ENCODE assay signal across 20 cellular contexts in genomic region chr10:50381637-50382036, GRCh38.
DNase-seq lines count a peak whose midpoint lies in the region; ATAC-seq and TF ChIP-seq lines count a peak whose summit lies in the region.
"Had no signal": no experiment of that assay in that cellular context is flagged by ENCODE, and none has a peak within 500 bp of the region (broad histone marks: within the 10 kb centered on the region; RNA-seq: fewer than 3 reads in every experiment).

No MANE protein-coding gene starts in this region.

- H3K4me1 ChIP-seq in mesenchymal stem cell (ENCODE audit: control insufficient read depth, insufficient read depth, low read depth, low read length) (peaks cover 3% of the 10 kb centered on the region), prostate gland (replicated peaks) (no peaks in the 10 kb centered on the region), vagina (peaks cover 60% of the 10 kb centered on the region)

- H3K9me3 ChIP-seq in mesenchymal stem cell (ENCODE audit: control insufficient read depth, low read length) (no peaks in the 10 kb centered on the region), prostate gland (no peaks in the 10 kb centered on the region), vagina (no peaks in the 10 kb centered on the region)

- no peak overlapping the region for H2BK15ac ChIP-seq in mesenchymal stem cell (ENCODE audit: low read depth, poor library complexity, severe bottlenecking)

- TF ChIP-seq CTCF in prostate gland (IDR thresholded peaks at IDR 0.05) (no peak), vagina (IDR thresholded peaks at IDR 0.05) (no peak)

- no peak overlapping the region for H2BK5ac ChIP-seq in mesenchymal stem cell (ENCODE audit: low read depth, low read length, poor library complexity, severe bottlenecking)

- DNase-seq in Right ventricle myocardium inferior (ENCODE audit: missing footprints) (no peak), cardiac septum (ENCODE audit: low spot score) (no peak), fibroblast of gingiva (ENCODE audit: low read depth) (peak; percentile 31), mesenchymal stem cell (no peak), DMS53 (lab: John Stamatoyannopoulos, UW) (no peak), prostate gland (ENCODE audit: low spot score) (no peak), vagina (ENCODE audit: extremely low spot score in 2 of 2) (no peak)
- DNase-seq: activated CD4-positive, alpha-beta T cell treated with anti-CD3 and anti-CD28 coated beads for 48 hours; activated naive CD8-positive, alpha-beta T cell treated with anti-CD3 and anti-CD28 coated beads, Interleukin-2, amount 10 ng/mL, durations not matched to agents 7 days and 5 days; brain microvascular endothelial cell; NCI-H1417; NCI-H526 treated with DMSO at 0.1 percent for 48 hours; small intestine; stimulated activated CD4-positive, alpha-beta T cell treated with anti-CD3 and anti-CD28 coated beads, Interleukin-2, amount 100 ng/mL, for 48 hours had no signal

- no peak overlapping the region for H4K91ac ChIP-seq in mesenchymal stem cell (ENCODE audit: low read length)

- H2BK12ac ChIP-seq in mesenchymal stem cell (ENCODE audit: low read length in 2 of 2), result no peak overlapping the region

- WGBS in mesenchymal stem cell, result 94% methylated on average over 3 of the region's 3 CpGs
- 59% methylated on average over 3 of the region's 3 CpGs for WGBS in prostate gland

- no peak overlapping the region for H2BK120ac ChIP-seq in mesenchymal stem cell (ENCODE audit: low read depth, low read length)

- no peak overlapping the region for H4K8ac ChIP-seq in mesenchymal stem cell (ENCODE audit: low read length)

- peak overlapping the region; percentile 52 for H3K9ac ChIP-seq in mesenchymal stem cell (ENCODE audit: low read length)
- H3K9ac ChIP-seq: parathyroid adenoma had no signal

- no peak overlapping the region for H2AK5ac ChIP-seq in mesenchymal stem cell (ENCODE audit: low read length, severe bottlenecking)

- peaks cover 17% of the 10 kb centered on the region for H3K79me1 ChIP-seq in mesenchymal stem cell (replicated peaks; ENCODE audit: low read length, poor library complexity, severe bottlenecking)

- ATAC-seq in Right ventricle myocardium inferior, result peak; percentile 43
- no peak for ATAC-seq in GM18909 (IDR thresholded peaks at IDR 0.05; ENCODE audit: poor library complexity, unreplicated experiment)
- ATAC-seq: activated T-helper 17 cell treated with anti-CD3 and anti-CD28 coated beads, Interleukin-2, amount 50 U/mL, for 72 hours; GM23338; natural killer cell treated with Interleukin-12 subunit alpha and Interleukin-12 subunit beta and Interleukin-15 and Interleukin-18, amount 100 ng/mL, for 72 hours had no signal

- H3K4me2 ChIP-seq in mesenchymal stem cell (ENCODE audit: low read length, poor library complexity, severe bottlenecking), result no peak overlapping the region
- H3K4me2 ChIP-seq: GM23338 had no signal

- no peak overlapping the region for H3K4ac ChIP-seq in mesenchymal stem cell (ENCODE audit: low read depth in 1 of 2, low read length in 2 of 2)

- no peak overlapping the region for H3K18ac ChIP-seq in mesenchymal stem cell (ENCODE audit: low read depth in 1 of 2, low read length in 2 of 2)

- intact Hi-C loops in Right ventricle myocardium inferior (cut with DNase I), result no loop called here
- intact Hi-C loops in cardiac septum (cut with DNase I), result no loop called here
- intact Hi-C loops in prostate gland (cut with DNase I), result loop anchor here (5.0 kb wide), 1 partner anchor 54 kb away; no protein-coding TSS in a partner anchor
- intact Hi-C loops in vagina (cut with DNase I), result no loop called here

- H3K27me3 ChIP-seq in mesenchymal stem cell (ENCODE audit: control insufficient read depth in 1 of 2, insufficient read depth in 1 of 2, low read length in 2 of 2) (no peaks in the 10 kb centered on the region), prostate gland (replicated peaks; ENCODE audit: insufficient read depth) (no peaks in the 10 kb centered on the region), vagina (no peaks in the 10 kb centered on the region)
- H3K27me3 ChIP-seq: brain microvascular endothelial cell had no signal

- no peak overlapping the region for H3K23ac ChIP-seq in mesenchymal stem cell (ENCODE audit: low read length in 2 of 2)

- no peak overlapping the region for H2AFZ ChIP-seq in mesenchymal stem cell (ENCODE audit: low read depth, low read length)
- H2AFZ ChIP-seq: GM23338, parathyroid adenoma had no signal

- no peak overlapping the region for H3K27ac ChIP-seq in mesenchymal stem cell (ENCODE audit: low read length, poor library complexity, severe bottlenecking)
- H3K27ac ChIP-seq in prostate gland, result no peak overlapping the region
- H3K27ac ChIP-seq in vagina, result no peak overlapping the region
- H3K27ac ChIP-seq: brain microvascular endothelial cell, HL-60, parathyroid adenoma had no signal

- H3K36me3 ChIP-seq in mesenchymal stem cell (ENCODE audit: control insufficient read depth in 1 of 2, insufficient read depth in 2 of 2, low read depth in 1 of 2, low read length in 2 of 2), result no peaks in the 10 kb centered on the region
- H3K36me3 ChIP-seq in prostate gland, result no peaks in the 10 kb centered on the region
- H3K36me3 ChIP-seq in vagina, result no peaks in the 10 kb centered on the region
- H3K36me3 ChIP-seq: brain microvascular endothelial cell had no signal

- no peak overlapping the region for H3K14ac ChIP-seq in mesenchymal stem cell (ENCODE audit: low read length in 2 of 2)

- TF ChIP-seq POLR2A in prostate gland (IDR thresholded peaks at IDR 0.05) (no peak), vagina (IDR thresholded peaks at IDR 0.05) (no peak)

- H3K4me3 ChIP-seq in mesenchymal stem cell (ENCODE audit: insufficient read depth in 1 of 2, low read depth in 1 of 2, low read length in 2 of 2), result no peak overlapping the region
- no peak overlapping the region for H3K4me3 ChIP-seq in prostate gland
- H3K4me3 ChIP-seq in vagina, result no peak overlapping the region
- H3K4me3 ChIP-seq: GM23338 had no signal
